8 cellular contexts compared by ENCODE assay signal in genomic region chr4:139454111-139454600, GRCh38. TPM values are rescaled to one million over a fixed set of nuclear protein-coding genes. Genes with fewer than 3 reads are reported as not detected.
DNase-seq lines count a peak whose midpoint lies in the region; ATAC-seq and TF ChIP-seq lines count a peak whose summit lies in the region.

Gene RAB33B (plus strand): TSS chr4:139454121. CDS start chr4:139454196, 75 bp downstream.

- DNase-seq in DMS114 treated with DMSO at 0.1 percent for 48 hours (lab: John Stamatoyannopoulos, UW; ENCODE audit: unreplicated experiment) (peak; percentile 53), astrocyte of the cerebellum (ENCODE audit: low read depth) (peak; percentile 72), spleen (no peak), NOMO-1 treated with dmso at 0.1 percent for 144 hours (lab: John Stamatoyannopoulos, UW; ENCODE audit: unreplicated experiment) (no peak)

- no peak for TF ChIP-seq CTCF in astrocyte of the cerebellum (IDR thresholded peaks at IDR 0.05; ENCODE audit: low read depth, low read length, missing control alignments)
- no peak for TF ChIP-seq CTCF in spleen (IDR thresholded peaks at IDR 0.05 in 8 of 11, conservative IDR thresholded peaks at IDR 0.05 in 3 of 11)

- in situ Hi-C loops in astrocyte of the cerebellum (cut with HindIII; ENCODE audit: low sequenced_read_pairs): no loop called here

- peak; percentile 13 for ATAC-seq in GM19455 (IDR thresholded peaks at IDR 0.05; ENCODE audit: unreplicated experiment)
- no peak for ATAC-seq in HG03025 (IDR thresholded peaks at IDR 0.05; ENCODE audit: low FRiP score, unreplicated experiment)

- H3K4me3 ChIP-seq in astrocyte of the cerebellum (ENCODE audit: low read depth, low read length) (peak within 1 kb of the TSS; percentile 72), iPS-15b (ENCODE audit: low read depth, low read length) (peak within 1 kb of the TSS; percentile 97), spleen (peak within 1 kb of the TSS; percentile 62 to 86 (median 82))

- no peak for TF ChIP-seq EP300 in Ishikawa (IDR thresholded peaks at IDR 0.05; ENCODE audit: borderline replicate concordance)

- H3K4me1 ChIP-seq in iPS-15b (ENCODE audit: control insufficient read depth, insufficient read depth, low read length) (peaks cover 11% of the 10 kb centered on the region), spleen (peaks cover 23 to 70% (median 58%) of the 10 kb centered on the region in 6 donors)

- H3K9ac ChIP-seq in iPS-15b (ENCODE audit: low read depth, low read length): peak within 1 kb of the TSS; percentile 89

- 0 to 1% (median 0%) methylated on average over 27 to 36 of the region's 36 CpGs for WGBS in spleen, 5 donors

- peak in 1 of 3 donors; percentile 68 for TF ChIP-seq POLR2A in spleen (IDR thresholded peaks at IDR 0.05)

- H3K36me3 ChIP-seq in iPS-15b (ENCODE audit: control insufficient read depth, insufficient read depth, low read length): no peaks in the 10 kb centered on the region
- peaks cover 0 to 3% (median 0%) of the 10 kb centered on the region in 6 donors for H3K36me3 ChIP-seq in spleen

- no peaks in the 10 kb centered on the region for H3K9me3 ChIP-seq in iPS-15b (ENCODE audit: control insufficient read depth, insufficient read depth, low read length)
- H3K9me3 ChIP-seq in spleen: no peaks in the 10 kb centered on the region

- no peak for TF ChIP-seq RAD21 in Ishikawa (IDR thresholded peaks at IDR 0.05; ENCODE audit: low read depth)

- H3K27me3 ChIP-seq in iPS-15b (ENCODE audit: control insufficient read depth, insufficient read depth, low read length): no peaks in the 10 kb centered on the region
- no peaks in the 10 kb centered on the region for H3K27me3 ChIP-seq in spleen (replicated peaks in 1 of 7)

- intact Hi-C loops in spleen (cut with DNase I; ENCODE audit: low total_unique reads): no loop called here

- H3K27ac ChIP-seq in spleen: peak within 1 kb of the TSS; percentile 82 to 99 (median 97)

TF ChIP-seq in Ishikawa, 13 proteins besides CTCF, POLR2A, EP300 and RAD21:
- TF ChIP-seq NFIC (IDR thresholded peaks at IDR 0.05) (no peak), TAF1 (IDR thresholded peaks at IDR 0.05; ENCODE audit: low read depth) (peak; percentile 8; the same call in 1 of the 2 replicates), ZBTB7A (IDR thresholded peaks at IDR 0.05; ENCODE audit: low read depth) (no peak), CREB1 (IDR thresholded peaks at IDR 0.05; ENCODE audit: low read depth) (no peak), TEAD4 (IDR thresholded peaks at IDR 0.05) (no peak), USF1 (IDR thresholded peaks at IDR 0.05) (no peak), REST (IDR thresholded peaks at IDR 0.05; ENCODE audit: low read depth) (no peak), MAX (IDR thresholded peaks at IDR 0.05) (no peak), FOXM1 (IDR thresholded peaks at IDR 0.05; ENCODE audit: borderline replicate concordance, low read depth) (no peak), TCF12 (IDR thresholded peaks at IDR 0.05; ENCODE audit: low read depth) (no peak), YY1 (IDR thresholded peaks at IDR 0.05; ENCODE audit: low read depth) (no peak; the same call in 1 of the 2 replicates), CEBPB (IDR thresholded peaks at IDR 0.05) (peak; percentile 88), EGR1 (IDR thresholded peaks at IDR 0.05) (no peak)

RNA-seq across cellular contexts. Expression of gene RAB33B, which starts in this region (rescaled TPM):
- 10 to 100 TPM in 4 of 7 donors, 1 to 10 TPM in 3; 8.4 to 12.4 (median 10.1) TPM for total RNA-seq in spleen
- 1 to 10 TPM; 3.3 to 4.4 (median 3.7) TPM for polyA plus RNA-seq in spleen

Comparison
In these comparisons a context has a peak if more than half of its experiments do, and no peak if none do; other contexts are left out.
1. DNase-seq: peak in DMS114 treated with DMSO at 0.1 percent for 48 hours (single experiment) and astrocyte of the cerebellum (single experiment); none in spleen (single experiment) and NOMO-1 treated with dmso at 0.1 percent for 144 hours (single experiment).
2. Peak in every context shown above with its lines, with median percentiles within 50 percentile points of each other: H3K4me3 ChIP-seq.